In the genomic region with DNA sequence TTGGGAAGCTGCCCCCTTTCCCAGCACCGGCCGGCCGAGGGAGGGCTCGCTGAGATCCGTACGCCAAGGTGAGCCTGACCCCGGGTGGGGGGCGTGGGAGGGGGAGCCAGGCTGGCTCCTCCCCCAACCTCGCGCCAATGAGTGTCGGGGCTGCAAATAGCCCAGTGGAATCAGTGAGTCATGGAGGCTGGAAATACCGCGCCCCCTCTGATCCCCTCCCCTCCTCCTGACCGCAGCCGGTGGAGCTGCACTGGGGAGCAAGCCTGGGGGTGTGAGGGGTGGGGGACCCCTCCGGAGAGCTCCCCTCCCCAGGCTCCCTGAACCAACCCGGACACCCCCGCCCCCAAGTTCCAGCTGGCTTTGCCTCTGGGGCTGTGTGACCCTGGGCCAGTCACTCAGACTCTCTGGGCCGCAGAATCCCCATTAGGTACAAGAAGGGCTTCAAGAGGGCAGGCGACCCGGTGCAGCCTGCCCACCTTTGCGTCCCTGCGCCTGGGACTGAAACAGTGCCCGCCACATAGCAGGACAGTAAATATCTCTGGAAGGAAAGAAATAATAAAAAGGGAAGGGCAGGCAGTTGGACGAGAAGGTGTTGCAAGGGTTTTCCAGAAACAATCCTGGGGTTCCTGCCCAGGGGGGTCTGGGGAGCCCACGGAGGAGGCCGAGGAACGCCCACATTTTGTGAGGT, we compare ENCODE assay signal across 1 cellular context.
TF ChIP-seq lines count a peak whose summit lies in the region.

No MANE protein-coding gene starts in this region.

TF ChIP-seq in IMR-90, 13 proteins besides CTCF, POLR2A, EP300 and RAD21:
- TF ChIP-seq RCOR1 (IDR thresholded peaks at IDR 0.05; ENCODE audit: insufficient replicate concordance, low read length): no peak
- peak; percentile 90 for TF ChIP-seq MAZ (IDR thresholded peaks at IDR 0.05; ENCODE audit: borderline replicate concordance, low read depth, low read length)
- TF ChIP-seq FOS (IDR thresholded peaks at IDR 0.05; ENCODE audit: low read depth, low read length): peak; percentile 74
- TF ChIP-seq, protein P1, sequence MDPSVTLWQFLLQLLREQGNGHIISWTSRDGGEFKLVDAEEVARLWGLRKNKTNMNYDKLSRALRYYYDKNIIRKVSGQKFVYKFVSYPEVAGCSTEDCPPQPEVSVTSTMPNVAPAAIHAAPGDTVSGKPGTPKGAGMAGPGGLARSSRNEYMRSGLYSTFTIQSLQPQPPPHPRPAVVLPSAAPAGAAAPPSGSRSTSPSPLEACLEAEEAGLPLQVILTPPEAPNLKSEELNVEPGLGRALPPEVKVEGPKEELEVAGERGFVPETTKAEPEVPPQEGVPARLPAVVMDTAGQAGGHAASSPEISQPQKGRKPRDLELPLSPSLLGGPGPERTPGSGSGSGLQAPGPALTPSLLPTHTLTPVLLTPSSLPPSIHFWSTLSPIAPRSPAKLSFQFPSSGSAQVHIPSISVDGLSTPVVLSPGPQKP (IDR thresholded peaks at IDR 0.05; ENCODE audit: borderline replicate concordance, low read depth, low read length): no peak
- no peak for TF ChIP-seq CEBPB (IDR thresholded peaks at IDR 0.05; ENCODE audit: low read depth, low read length)
- TF ChIP-seq BHLHE40 (IDR thresholded peaks at IDR 0.05; ENCODE audit: low read depth, low read length): no peak
